In genomic region chr17:76968707-76969597, GRCh38 we compare ENCODE assay signal across 8 cellular contexts.
DNase-seq lines count a peak whose midpoint lies in the region; ATAC-seq and TF ChIP-seq lines count a peak whose summit lies in the region.

No MANE protein-coding gene starts in this region.

- DNase-seq in H7 (peak; percentile 94), NCI-H82 (lab: John Stamatoyannopoulos, UW) (peak; percentile 99), erythroblast (lab: John Stamatoyannopoulos, UW) (no peak)
- DNase-seq in activated T-helper 2 cell treated with anti-CD3 and anti-CD28 coated beads, Interferon-gamma antibody, Interleukin-2, Interleukin-4, amounts not matched to agents 10 μg/mL and 5 μg/mL and 100 μg/mL, durations not matched to agents 14 hours and 24 hours and 36 hours (ENCODE audit: low spot score), result peak; percentile 27
- DNase-seq in stimulated activated CD4-positive, alpha-beta T cell treated with anti-CD3 and anti-CD28 coated beads, Interleukin-2, amount 100 ng/mL, for 24 hours, result peak; percentile 51 to 62

- H3K4me3 Mint-ChIP-seq in activated T-helper 2 cell treated with anti-CD3 and anti-CD28 coated beads, Interferon-gamma antibody, Interleukin-2, Interleukin-4, amounts not matched to agents 10 μg/mL and 5 μg/mL and 100 μg/mL, durations not matched to agents 14 hours and 24 hours and 36 hours (ENCODE audit: low read depth), result peak overlapping the region; percentile 42

- H3K4me1 ChIP-seq in iPS-15b (ENCODE audit: control insufficient read depth, insufficient read depth, low read length), result peaks cover 8% of the 10 kb centered on the region

- no peaks in the 10 kb centered on the region for H3K9me3 ChIP-seq in iPS-15b (ENCODE audit: control insufficient read depth, insufficient read depth, low read length)

- H3K36me3 Mint-ChIP-seq in activated T-helper 2 cell treated with anti-CD3 and anti-CD28 coated beads, Interferon-gamma antibody, Interleukin-2, Interleukin-4, amounts not matched to agents 10 μg/mL and 5 μg/mL and 100 μg/mL, durations not matched to agents 14 hours and 24 hours and 36 hours (ENCODE audit: low read depth), result no peaks in the 10 kb centered on the region

- ATAC-seq in HG03280 (IDR thresholded peaks at IDR 0.05; ENCODE audit: unreplicated experiment) (no peak), HG02610 (IDR thresholded peaks at IDR 0.05; ENCODE audit: unreplicated experiment) (no peak)

- H3K27ac Mint-ChIP-seq in activated T-helper 2 cell treated with anti-CD3 and anti-CD28 coated beads, Interferon-gamma antibody, Interleukin-2, Interleukin-4, amounts not matched to agents 10 μg/mL and 5 μg/mL and 100 μg/mL, durations not matched to agents 14 hours and 24 hours and 36 hours, result no peak overlapping the region

- H3K27me3 ChIP-seq in H7 (ENCODE audit: control insufficient read depth, insufficient read depth, low read length) (no peaks in the 10 kb centered on the region), iPS-15b (ENCODE audit: control insufficient read depth, insufficient read depth, low read length) (no peaks in the 10 kb centered on the region)

- H3K27me3 Mint-ChIP-seq in activated T-helper 2 cell treated with anti-CD3 and anti-CD28 coated beads, Interferon-gamma antibody, Interleukin-2, Interleukin-4, amounts not matched to agents 10 μg/mL and 5 μg/mL and 100 μg/mL, durations not matched to agents 14 hours and 24 hours and 36 hours (ENCODE audit: low read depth), result peaks cover 55% of the 10 kb centered on the region

- intact Hi-C loops in activated T-helper 2 cell treated with anti-CD3 and anti-CD28 coated beads, Interferon-gamma antibody, Interleukin-2, Interleukin-4, amounts not matched to agents 10 μg/mL and 5 μg/mL and 100 μg/mL, durations not matched to agents 14 hours and 24 hours and 36 hours (cut with micrococcal nuclease), result no loop called here

- peaks cover 3% of the 10 kb centered on the region for H3K4me1 Mint-ChIP-seq in activated T-helper 2 cell treated with anti-CD3 and anti-CD28 coated beads, Interferon-gamma antibody, Interleukin-2, Interleukin-4, amounts not matched to agents 10 μg/mL and 5 μg/mL and 100 μg/mL, durations not matched to agents 14 hours and 24 hours and 36 hours (ENCODE audit: low read depth)

- H3K36me3 ChIP-seq in H7 (replicated peaks; ENCODE audit: control insufficient read depth, insufficient read depth, low read length), result no peaks in the 10 kb centered on the region
- H3K36me3 ChIP-seq in iPS-15b (ENCODE audit: control insufficient read depth, insufficient read depth, low read length), result no peaks in the 10 kb centered on the region

- no peak for TF ChIP-seq POLR2A in erythroblast (IDR thresholded peaks at IDR 0.05; ENCODE audit: low read length)

- H3K4me3 ChIP-seq in H7 (ENCODE audit: insufficient read depth, low read depth, low read length), result peak overlapping the region; percentile 56
- H3K4me3 ChIP-seq in iPS-15b (ENCODE audit: low read depth, low read length), result peak overlapping the region; percentile 52

- H3K9me3 Mint-ChIP-seq in activated T-helper 2 cell treated with anti-CD3 and anti-CD28 coated beads, Interferon-gamma antibody, Interleukin-2, Interleukin-4, amounts not matched to agents 10 μg/mL and 5 μg/mL and 100 μg/mL, durations not matched to agents 14 hours and 24 hours and 36 hours, result no peaks in the 10 kb centered on the region

- H3K9ac ChIP-seq in iPS-15b (ENCODE audit: low read depth, low read length), result peak overlapping the region; percentile 70

Comparison
In these comparisons a context has a peak if more than half of its experiments do, and no peak if none do; other contexts are left out.
1. DNase-seq: peak in H7 (single experiment), NCI-H82 (single experiment), activated T-helper 2 cell treated with anti-CD3 and anti-CD28 coated beads, Interferon-gamma antibody, Interleukin-2, Interleukin-4, amounts not matched to agents 10 μg/mL and 5 μg/mL and 100 μg/mL, durations not matched to agents 14 hours and 24 hours and 36 hours (single experiment) and stimulated activated CD4-positive, alpha-beta T cell treated with anti-CD3 and anti-CD28 coated beads, Interleukin-2, amount 100 ng/mL, for 24 hours (2 of 2); none in erythroblast (0 of 2).